ENCODE assay signal across 9 cellular contexts in the genomic region with DNA sequence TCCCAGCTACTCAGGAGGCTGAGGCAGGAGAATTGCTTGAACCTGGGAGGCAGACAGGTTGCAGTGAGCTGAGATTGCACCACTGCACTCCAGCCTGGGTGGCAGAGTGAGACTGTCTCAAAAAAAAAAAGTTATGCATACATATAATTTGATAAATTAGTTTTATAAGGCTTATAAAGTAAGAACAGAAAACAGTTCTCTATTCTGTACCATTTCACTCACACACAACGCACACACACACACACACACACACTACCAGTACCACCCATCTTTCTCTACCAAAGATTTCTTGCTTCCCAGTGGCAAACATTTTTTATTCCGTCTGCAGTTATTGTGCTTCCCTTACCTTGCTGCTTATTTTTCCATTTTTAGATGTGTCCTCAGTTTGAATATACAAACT. TPM values are rescaled to one million over a fixed set of nuclear protein-coding genes. Genes with fewer than 3 reads are reported as not detected.
"Had no signal": no experiment of that assay in that cellular context is flagged by ENCODE, and none has a peak within 500 bp of the region (broad histone marks: within the 10 kb centered on the region; RNA-seq: fewer than 3 reads in every experiment).

No MANE protein-coding gene starts in this region.

- ATAC-seq: GM12878 had no signal

- FAIRE-seq: G401.6, GM12878, GM12891, GM12892, GM18507, GM19239 had no signal

- DNase-seq: GDM1, GF-D8 had no signal

- H3K4me3 ChIP-seq: GM12878 had no signal

RNA-seq across cellular contexts. Expression of a gene that starts 46.4 kb away (rescaled TPM):
- total RNA-seq: G401 had no signal
